1 cellular context compared by ENCODE assay signal in the genomic region with DNA sequence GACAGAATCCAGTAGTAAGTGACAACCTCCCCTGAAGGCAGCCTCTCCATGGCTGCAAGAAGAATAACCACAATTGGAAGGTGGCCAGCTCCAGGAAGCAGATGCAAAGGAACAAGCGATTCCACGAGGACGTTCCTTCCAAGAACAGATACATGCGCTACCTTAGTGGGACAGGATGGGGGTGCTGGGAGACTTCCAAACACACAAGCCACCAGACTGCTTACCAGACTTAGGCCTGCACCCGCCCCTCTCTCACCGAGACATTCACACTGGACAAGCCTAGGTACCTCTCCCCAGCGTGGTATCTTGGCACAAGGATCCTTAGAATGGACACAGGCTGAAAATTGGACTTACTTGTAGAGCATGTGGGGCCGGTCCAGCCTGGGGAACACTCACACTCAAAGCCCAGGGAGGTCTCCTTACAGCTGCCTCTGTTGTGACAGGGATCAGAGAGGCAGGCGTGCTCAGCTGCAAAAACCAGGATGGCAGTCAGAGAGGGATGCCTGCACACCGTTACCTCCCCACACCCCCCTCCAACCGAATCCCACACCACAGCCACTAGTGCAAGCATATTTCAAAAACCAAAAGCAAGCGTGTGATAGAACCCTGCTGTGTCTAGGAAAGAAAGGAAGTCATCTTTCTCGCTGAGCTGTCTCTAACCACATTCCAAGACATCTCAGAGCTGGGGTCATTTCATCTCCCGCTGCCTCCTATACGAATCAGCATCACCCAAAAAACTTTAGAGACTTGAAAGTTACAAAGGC.
TF ChIP-seq lines count a peak whose summit lies in the region.

No MANE protein-coding gene starts in this region.

TF ChIP-seq in SK-N-SH, 30 proteins besides CTCF, POLR2A, EP300 and RAD21 (continued from another document):
- TF ChIP-seq SIN3A (IDR thresholded peaks at IDR 0.05; ENCODE audit: borderline replicate concordance, low read depth, low read length) (no peak), GATA2 (CRISPR knock-in tag; IDR thresholded peaks at IDR 0.05) (no peak), GABPA (IDR thresholded peaks at IDR 0.05; ENCODE audit: low read depth) (no peak), JUND (IDR thresholded peaks at IDR 0.05) (no peak), POLR2AphosphoS5 (IDR thresholded peaks at IDR 0.05; ENCODE audit: low read depth, low read length) (no peak), FOXJ3 (CRISPR knock-in tag; IDR thresholded peaks at IDR 0.05) (no peak), MEF2A (IDR thresholded peaks at IDR 0.05; ENCODE audit: borderline replicate concordance, low read depth) (no peak)
- TF ChIP-seq, protein P1, sequence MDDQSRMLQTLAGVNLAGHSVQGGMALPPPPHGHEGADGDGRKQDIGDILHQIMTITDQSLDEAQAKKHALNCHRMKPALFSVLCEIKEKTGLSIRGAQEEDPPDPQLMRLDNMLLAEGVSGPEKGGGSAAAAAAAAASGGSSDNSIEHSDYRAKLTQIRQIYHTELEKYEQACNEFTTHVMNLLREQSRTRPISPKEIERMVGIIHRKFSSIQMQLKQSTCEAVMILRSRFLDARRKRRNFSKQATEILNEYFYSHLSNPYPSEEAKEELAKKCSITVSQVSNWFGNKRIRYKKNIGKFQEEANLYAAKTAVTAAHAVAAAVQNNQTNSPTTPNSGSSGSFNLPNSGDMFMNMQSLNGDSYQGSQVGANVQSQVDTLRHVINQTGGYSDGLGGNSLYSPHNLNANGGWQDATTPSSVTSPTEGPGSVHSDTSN (IDR thresholded peaks at IDR 0.05) = 0 out of 2 replicates have a peak, but pooled peaks have one; percentile 22
- TF ChIP-seq, protein P2, sequence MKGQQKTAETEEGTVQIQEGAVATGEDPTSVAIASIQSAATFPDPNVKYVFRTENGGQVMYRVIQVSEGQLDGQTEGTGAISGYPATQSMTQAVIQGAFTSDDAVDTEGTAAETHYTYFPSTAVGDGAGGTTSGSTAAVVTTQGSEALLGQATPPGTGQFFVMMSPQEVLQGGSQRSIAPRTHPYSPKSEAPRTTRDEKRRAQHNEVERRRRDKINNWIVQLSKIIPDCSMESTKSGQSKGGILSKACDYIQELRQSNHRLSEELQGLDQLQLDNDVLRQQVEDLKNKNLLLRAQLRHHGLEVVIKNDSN (IDR thresholded peaks at IDR 0.05; ENCODE audit: borderline replicate concordance, low read depth) = no peak
